ENCODE assay signal across 1 cellular context in genomic region chr7:73737491-73738219, GRCh38.
TF ChIP-seq lines count a peak whose summit lies in the region.

No MANE protein-coding gene starts in this region.

TF ChIP-seq in H1, 55 proteins besides CTCF, POLR2A, EP300 and RAD21:
- no peak for TF ChIP-seq SIX5 (IDR thresholded peaks at IDR 0.05; ENCODE audit: low read depth, low read length)
- TF ChIP-seq CBX8 (IDR thresholded peaks at IDR 0.05; ENCODE audit: borderline replicate concordance, low read depth, low read length) = no peak
- TF ChIP-seq CREB1 (IDR thresholded peaks at IDR 0.05) = no peak
- TF ChIP-seq JUND (IDR thresholded peaks at IDR 0.05; ENCODE audit: low read length) = no peak
- TF ChIP-seq MAX (IDR thresholded peaks at IDR 0.05) = no peak
- TF ChIP-seq SRF (IDR thresholded peaks at IDR 0.05; ENCODE audit: low read depth, low read length) = no peak
- TF ChIP-seq EGR1 (IDR thresholded peaks at IDR 0.05; ENCODE audit: borderline replicate concordance, low read depth, low read length) = no peak
- no peak for TF ChIP-seq POU5F1 (IDR thresholded peaks at IDR 0.05; ENCODE audit: low read depth, low read length)
- TF ChIP-seq BACH1 (IDR thresholded peaks at IDR 0.05; ENCODE audit: low read length) = no peak
- TF ChIP-seq PHF8 (conservative IDR thresholded peaks at IDR 0.05; ENCODE audit: low read depth, low read length) = no peak
- TF ChIP-seq TAF7 (optimal IDR thresholded peaks at IDR 0.05; ENCODE audit: borderline replicate concordance, low read depth, low read length) = no peak
- TF ChIP-seq NANOG (IDR thresholded peaks at IDR 0.05; ENCODE audit: insufficient read depth, low read depth, low read length, poor library complexity, severe bottlenecking) = no peak
- TF ChIP-seq SIRT6 (IDR thresholded peaks at IDR 0.05; ENCODE audit: low read length) = no peak
- no peak for TF ChIP-seq SAP30 (IDR thresholded peaks at IDR 0.05; ENCODE audit: insufficient read depth, insufficient replicate concordance, low read length)
- no peak for TF ChIP-seq SIN3A (conservative IDR thresholded peaks at IDR 0.05 in 1 of 2, IDR thresholded peaks at IDR 0.05 in 1 of 2; ENCODE audit: low read depth in 1 of 2, low read length in 2 of 2)
- TF ChIP-seq YY1 (IDR thresholded peaks at IDR 0.05; ENCODE audit: low read depth, low read length) = no peak
- TF ChIP-seq MAFK (IDR thresholded peaks at IDR 0.05; ENCODE audit: low read depth, low read length) = no peak
- no peak for TF ChIP-seq KDM5A (IDR thresholded peaks at IDR 0.05; ENCODE audit: low read length)
